1 cellular context compared by ENCODE assay signal in the genomic region with DNA sequence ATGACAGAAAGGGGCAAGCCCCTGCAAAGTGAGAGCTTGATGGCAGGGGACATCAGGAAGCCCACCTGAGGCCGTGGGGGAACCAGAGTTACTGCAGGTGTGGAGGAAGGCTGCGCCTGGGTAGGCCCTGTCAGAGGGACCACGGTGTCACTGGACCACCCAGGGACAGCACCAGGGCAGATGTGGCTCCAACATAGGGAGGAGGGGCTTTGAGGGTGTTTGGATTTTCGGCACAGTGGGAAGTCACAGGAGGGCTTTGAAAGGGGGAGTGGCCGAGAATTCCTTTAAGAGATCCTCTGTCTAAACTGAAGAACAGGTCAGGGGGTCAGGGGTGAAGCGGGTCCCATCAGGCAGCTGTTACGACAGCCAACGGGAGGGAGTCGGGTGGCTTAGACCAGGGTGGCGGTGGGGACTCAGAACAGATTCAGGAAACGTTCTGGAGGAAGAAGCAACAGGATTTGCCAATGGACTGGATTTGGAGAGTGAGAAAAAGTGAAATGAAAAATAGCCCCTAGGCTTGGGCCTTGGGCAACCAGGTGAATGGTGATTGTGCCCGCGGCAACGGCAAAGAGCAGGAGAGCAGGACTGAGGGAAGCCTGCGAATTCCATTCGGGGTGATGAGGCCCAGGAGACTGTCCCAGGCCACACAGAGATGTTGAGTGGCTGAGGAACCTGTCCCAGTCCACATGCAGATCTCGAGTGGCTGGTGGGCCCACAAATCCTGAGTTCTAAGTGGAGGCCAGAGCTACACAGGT.
TF ChIP-seq lines count a peak whose summit lies in the region.

No MANE protein-coding gene starts in this region.

TF ChIP-seq in GM23338, 12 proteins besides CTCF, POLR2A, EP300 and RAD21 (continued from another document):
- TF ChIP-seq, protein P1, sequence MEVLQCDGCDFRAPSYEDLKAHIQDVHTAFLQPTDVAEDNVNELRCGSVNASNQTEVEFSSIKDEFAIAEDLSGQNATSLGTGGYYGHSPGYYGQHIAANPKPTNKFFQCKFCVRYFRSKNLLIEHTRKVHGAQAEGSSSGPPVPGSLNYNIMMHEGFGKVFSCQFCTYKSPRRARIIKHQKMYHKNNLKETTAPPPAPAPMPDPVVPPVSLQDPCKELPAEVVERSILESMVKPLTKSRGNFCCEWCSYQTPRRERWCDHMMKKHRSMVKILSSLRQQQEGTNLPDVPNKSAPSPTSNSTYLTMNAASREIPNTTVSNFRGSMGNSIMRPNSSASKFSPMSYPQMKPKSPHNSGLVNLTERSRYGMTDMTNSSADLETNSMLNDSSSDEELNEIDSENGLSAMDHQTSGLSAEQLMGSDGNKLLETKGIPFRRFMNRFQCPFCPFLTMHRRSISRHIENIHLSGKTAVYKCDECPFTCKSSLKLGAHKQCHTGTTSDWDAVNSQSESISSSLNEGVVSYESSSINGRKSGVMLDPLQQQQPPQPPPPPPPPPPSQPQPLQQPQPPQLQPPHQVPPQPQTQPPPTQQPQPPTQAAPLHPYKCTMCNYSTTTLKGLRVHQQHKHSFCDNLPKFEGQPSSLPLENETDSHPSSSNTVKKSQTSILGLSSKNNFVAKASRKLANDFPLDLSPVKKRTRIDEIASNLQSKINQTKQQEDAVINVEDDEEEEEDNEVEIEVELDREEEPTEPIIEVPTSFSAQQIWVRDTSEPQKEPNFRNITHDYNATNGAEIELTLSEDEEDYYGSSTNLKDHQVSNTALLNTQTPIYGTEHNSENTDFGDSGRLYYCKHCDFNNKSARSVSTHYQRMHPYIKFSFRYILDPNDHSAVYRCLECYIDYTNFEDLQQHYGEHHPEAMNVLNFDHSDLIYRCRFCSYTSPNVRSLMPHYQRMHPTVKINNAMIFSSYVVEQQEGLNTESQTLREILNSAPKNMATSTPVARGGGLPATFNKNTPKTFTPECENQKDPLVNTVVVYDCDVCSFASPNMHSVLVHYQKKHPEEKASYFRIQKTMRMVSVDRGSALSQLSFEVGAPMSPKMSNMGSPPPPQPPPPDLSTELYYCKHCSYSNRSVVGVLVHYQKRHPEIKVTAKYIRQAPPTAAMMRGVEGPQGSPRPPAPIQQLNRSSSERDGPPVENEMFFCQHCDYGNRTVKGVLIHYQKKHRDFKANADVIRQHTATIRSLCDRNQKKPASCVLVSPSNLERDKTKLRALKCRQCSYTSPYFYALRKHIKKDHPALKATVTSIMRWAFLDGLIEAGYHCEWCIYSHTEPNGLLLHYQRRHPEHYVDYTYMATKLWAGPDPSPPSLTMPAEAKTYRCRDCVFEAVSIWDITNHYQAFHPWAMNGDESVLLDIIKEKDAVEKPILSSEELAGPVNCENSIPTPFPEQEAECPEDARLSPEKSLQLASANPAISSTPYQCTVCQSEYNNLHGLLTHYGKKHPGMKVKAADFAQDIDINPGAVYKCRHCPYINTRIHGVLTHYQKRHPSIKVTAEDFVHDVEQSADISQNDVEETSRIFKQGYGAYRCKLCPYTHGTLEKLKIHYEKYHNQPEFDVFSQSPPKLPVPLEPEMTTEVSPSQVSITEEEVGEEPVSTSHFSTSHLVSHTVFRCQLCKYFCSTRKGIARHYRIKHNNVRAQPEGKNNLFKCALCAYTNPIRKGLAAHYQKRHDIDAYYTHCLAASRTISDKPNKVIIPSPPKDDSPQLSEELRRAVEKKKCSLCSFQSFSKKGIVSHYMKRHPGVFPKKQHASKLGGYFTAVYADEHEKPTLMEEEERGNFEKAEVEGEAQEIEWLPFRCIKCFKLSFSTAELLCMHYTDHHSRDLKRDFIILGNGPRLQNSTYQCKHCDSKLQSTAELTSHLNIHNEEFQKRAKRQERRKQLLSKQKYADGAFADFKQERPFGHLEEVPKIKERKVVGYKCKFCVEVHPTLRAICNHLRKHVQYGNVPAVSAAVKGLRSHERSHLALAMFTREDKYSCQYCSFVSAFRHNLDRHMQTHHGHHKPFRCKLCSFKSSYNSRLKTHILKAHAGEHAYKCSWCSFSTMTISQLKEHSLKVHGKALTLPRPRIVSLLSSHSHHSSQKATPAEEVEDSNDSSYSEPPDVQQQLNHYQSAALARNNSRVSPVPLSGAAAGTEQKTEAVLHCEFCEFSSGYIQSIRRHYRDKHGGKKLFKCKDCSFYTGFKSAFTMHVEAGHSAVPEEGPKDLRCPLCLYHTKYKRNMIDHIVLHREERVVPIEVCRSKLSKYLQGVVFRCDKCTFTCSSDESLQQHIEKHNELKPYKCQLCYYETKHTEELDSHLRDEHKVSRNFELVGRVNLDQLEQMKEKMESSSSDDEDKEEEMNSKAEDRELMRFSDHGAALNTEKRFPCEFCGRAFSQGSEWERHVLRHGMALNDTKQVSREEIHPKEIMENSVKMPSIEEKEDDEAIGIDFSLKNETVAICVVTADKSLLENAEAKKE (CRISPR knock-in tag; IDR thresholded peaks at IDR 0.05), result no peak
- TF ChIP-seq EZH2 (IDR thresholded peaks at IDR 0.05; ENCODE audit: low read depth, unreplicated experiment), result no peak
- no peak for TF ChIP-seq NANOG (IDR thresholded peaks at IDR 0.05; ENCODE audit: borderline replicate concordance)
